In the genomic region with DNA sequence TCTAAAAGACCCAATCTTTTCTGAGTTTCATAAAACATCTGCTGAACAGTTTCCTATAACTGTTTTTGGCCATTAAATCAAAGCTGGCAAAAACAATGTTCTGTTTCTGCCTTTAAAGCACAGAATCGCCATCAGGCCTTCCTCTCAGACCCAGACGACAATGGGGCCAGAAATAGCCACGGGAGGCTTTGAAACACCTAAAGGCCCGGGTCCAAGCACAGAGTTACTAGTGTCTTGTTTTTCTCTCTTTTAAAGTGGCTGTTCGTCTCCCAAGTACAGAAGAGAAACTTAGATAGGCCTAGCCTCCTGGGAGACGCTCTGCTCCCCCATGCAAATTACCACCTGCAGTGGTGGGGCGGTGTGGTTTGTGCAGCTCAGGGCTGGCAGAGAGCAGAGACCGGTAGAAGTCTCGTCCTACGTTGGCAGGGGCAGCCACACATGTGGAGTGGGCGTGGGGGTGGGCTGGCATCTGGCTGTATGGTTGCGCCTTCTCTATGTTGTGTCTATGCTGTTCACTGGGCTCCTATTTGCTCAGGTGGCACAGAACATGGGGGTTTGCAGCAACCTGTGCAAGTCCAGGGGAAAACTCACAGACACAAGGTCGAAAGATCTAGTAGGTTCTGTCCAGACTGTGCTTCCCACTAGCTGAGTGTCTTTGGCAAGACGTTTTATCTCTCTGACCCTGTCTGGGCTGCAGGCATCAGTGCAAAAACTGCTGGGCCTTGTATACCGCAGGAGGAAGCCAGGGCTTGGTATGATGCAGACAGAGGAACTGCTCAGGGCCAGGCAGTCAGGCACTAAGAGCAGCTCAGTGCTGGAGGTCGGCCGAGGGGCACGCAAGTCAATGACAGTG, we compare ENCODE assay signal across 8 cellular contexts. TPM values are rescaled to one million over a fixed set of nuclear protein-coding genes. Genes with fewer than 3 reads are reported as not detected.
DNase-seq lines count a peak whose midpoint lies in the region; ATAC-seq, FAIRE-seq and TF ChIP-seq lines count a peak whose summit lies in the region.

No MANE protein-coding gene starts in this region.

- 74% methylated on average over 18 of the region's 18 CpGs; no CpG with 5 or more reads in 1 of the 2 experiments for WGBS in H1 (ENCODE audit: extremely low coverage in 1 of 2, insufficient coverage in 1 of 2, insufficient read length in 1 of 2, insufficient replicate concordance in 2 of 2, low coverage in 1 of 2, low lambda C conversion rate in 2 of 2, missing lambda C conversion rate in 1 of 2), 2 experiments

- TF ChIP-seq RAD21 in H1 (IDR thresholded peaks at IDR 0.05 in 1 of 2, conservative IDR thresholded peaks at IDR 0.05 in 1 of 2; ENCODE audit: low read depth in 2 of 2, low read length in 2 of 2), result no peak

- no peak overlapping the region for H3K56ac ChIP-seq in H1 (replicated peaks; ENCODE audit: insufficient read length, low read depth, low read length)

- no peak overlapping the region for H3K18ac ChIP-seq in H1 (ENCODE audit: extremely low read depth, low read length)

- no peak overlapping the region; the same call in 1 of the 2 replicates for H2AK5ac ChIP-seq in H1 (ENCODE audit: low read depth, low read length)

- no peak overlapping the region for H3K14ac ChIP-seq in H1 (ENCODE audit: insufficient read length)

- H3K4ac ChIP-seq in H1 (replicated peaks; ENCODE audit: insufficient read length, low read depth, low read length), result no peak overlapping the region

- H3K23me2 ChIP-seq in H1 (ENCODE audit: low read depth, low read length), result no peaks in the 10 kb centered on the region

- H2BK5ac ChIP-seq in H1 (ENCODE audit: low read depth, low read length), result no peak overlapping the region

- no peaks in the 10 kb centered on the region for H4K20me1 ChIP-seq in H1 (replicated peaks in 1 of 2; ENCODE audit: control insufficient read depth in 1 of 2, insufficient read depth in 2 of 2, low read length in 2 of 2)

- peak overlapping the region; percentile 64; the same call in 1 of the 2 replicates for H2BK12ac ChIP-seq in H1 (ENCODE audit: low read depth, low read length)

- no peak overlapping the region for H2AFZ ChIP-seq in H1 (ENCODE audit: low read length)

- H3K27me3 ChIP-seq in H1 (replicated peaks in 1 of 4; ENCODE audit: control insufficient read depth in 3 of 4, extremely low read depth in 1 of 4, insufficient read depth in 3 of 4, low read length in 3 of 4), result no peaks in the 10 kb centered on the region; a peak in 1 of 7 replicates

- CTCF ChIA-PET in H1 (lab: Charles Lee; ENCODE audit: partially characterized antibody), result interaction anchor here (0.6 to 22.9 kb wide), 5 partner anchors 12 to 439 kb away, joined by 3 to 319 read pairs (median 9); no protein-coding TSS in a partner anchor

- no peak for TF ChIP-seq CTCF in H1 (IDR thresholded peaks at IDR 0.05; ENCODE audit: control extremely low read depth in 1 of 3, insufficient read depth in 1 of 3, low read depth in 1 of 3, low read length in 3 of 3)
- no peak for TF ChIP-seq CTCF in HFFc6 (IDR thresholded peaks at IDR 0.05)

- H4K91ac ChIP-seq in H1 (replicated peaks; ENCODE audit: insufficient read length, low read length), result no peak overlapping the region

- H3K4me2 ChIP-seq in H1 (ENCODE audit: insufficient read depth in 1 of 2, low read depth in 2 of 2, low read length in 2 of 2), result no peak overlapping the region

- H3K23ac ChIP-seq in H1 (ENCODE audit: insufficient read length), result no peak overlapping the region

- peaks cover 3% of the 10 kb centered on the region for H3K36me3 Mint-ChIP-seq in T-helper 2 cell treated with Interferon-gamma antibody and Interleukin-4, amounts not matched to agents 5 μg/mL and 100 μg/mL, for 36 hours (ENCODE audit: low read depth)
- no peaks in the 10 kb centered on the region for H3K36me3 Mint-ChIP-seq in stimulated activated memory B cell treated with anti-CD40 and anti-IgM and Interleukin-4, amounts not matched to agents 10 μg/mL and 1 μg/mL and 100 μg/mL, for 72 hours
- H3K36me3 Mint-ChIP-seq in HFFc6 (ENCODE audit: low read depth), result no peaks in the 10 kb centered on the region

- POLR2A ChIA-PET in H1 (lab: Charles Lee; ENCODE audit: partially characterized antibody), result interaction anchor here (1.1 to 1.3 kb wide), 2 partner anchors 10 to 25 kb away, joined by 3 read pairs; no protein-coding TSS in a partner anchor

- no peak overlapping the region for H3K4me3 ChIP-seq in H1 (ENCODE audit: extremely low read depth in 1 of 4, insufficient read depth in 2 of 4, low read depth in 3 of 4, low read length in 4 of 4)

- H3K27ac ChIP-seq in H1 (ENCODE audit: low read depth, low read length), result no peak overlapping the region

- H2BK15ac ChIP-seq in H1 (ENCODE audit: low read length), result no peak overlapping the region; the same call in 1 of the 2 replicates

- no peak for TF ChIP-seq POLR2A in H1 (IDR thresholded peaks at IDR 0.05; ENCODE audit: control extremely low read depth in 1 of 2, low read depth in 2 of 2, low read length in 2 of 2)

- H3K9me3 Mint-ChIP-seq in T-helper 2 cell treated with Interferon-gamma antibody and Interleukin-4, amounts not matched to agents 5 μg/mL and 100 μg/mL, for 36 hours, result no peaks in the 10 kb centered on the region
- H3K9me3 Mint-ChIP-seq in stimulated activated memory B cell treated with anti-CD40 and anti-IgM and Interleukin-4, amounts not matched to agents 10 μg/mL and 1 μg/mL and 100 μg/mL, for 72 hours, result no peaks in the 10 kb centered on the region
- H3K9me3 Mint-ChIP-seq in HFFc6, result no peaks in the 10 kb centered on the region

- H3K27ac Mint-ChIP-seq in T-helper 2 cell treated with Interferon-gamma antibody and Interleukin-4, amounts not matched to agents 5 μg/mL and 100 μg/mL, for 36 hours, result peak overlapping the region; percentile 68
- H3K27ac Mint-ChIP-seq in stimulated activated memory B cell treated with anti-CD40 and anti-IgM and Interleukin-4, amounts not matched to agents 10 μg/mL and 1 μg/mL and 100 μg/mL, for 72 hours, result peak overlapping the region; percentile 96
- no peak overlapping the region for H3K27ac Mint-ChIP-seq in HFFc6

- H2BK120ac ChIP-seq in H1 (replicated peaks; ENCODE audit: low read depth, low read length), result no peak overlapping the region

- FAIRE-seq in H1 (lab: Jason Lieb, UNC), result no peak

- no peak overlapping the region for H4K8ac ChIP-seq in H1 (ENCODE audit: extremely low read depth, insufficient read depth, low read length)

- no peaks in the 10 kb centered on the region for H3K79me1 ChIP-seq in H1 (ENCODE audit: low read depth, low read length)

- H3K4me1 Mint-ChIP-seq in T-helper 2 cell treated with Interferon-gamma antibody and Interleukin-4, amounts not matched to agents 5 μg/mL and 100 μg/mL, for 36 hours (ENCODE audit: low read depth), result peaks cover 25% of the 10 kb centered on the region
- H3K4me1 Mint-ChIP-seq in stimulated activated memory B cell treated with anti-CD40 and anti-IgM and Interleukin-4, amounts not matched to agents 10 μg/mL and 1 μg/mL and 100 μg/mL, for 72 hours, result peaks cover 78% of the 10 kb centered on the region
- H3K4me1 Mint-ChIP-seq in HFFc6 (ENCODE audit: low read depth), result no peaks in the 10 kb centered on the region

- H3K4me1 ChIP-seq in H1 (replicated peaks in 1 of 4; ENCODE audit: control insufficient read depth in 3 of 4, insufficient read depth in 4 of 4, low read length in 3 of 4), result peaks cover 0 to 3% (median 1%) of the 10 kb centered on the region in 4 experiments; a peak in 6 of 7 replicates

- H2BK20ac ChIP-seq in H1 (ENCODE audit: low read length), result no peak overlapping the region

- H4K5ac ChIP-seq in H1 (ENCODE audit: insufficient read length, low read depth, low read length), result no peak overlapping the region

- no peak overlapping the region for H3K9ac ChIP-seq in H1 (replicated peaks in 1 of 4; ENCODE audit: extremely low read depth in 1 of 4, low read depth in 3 of 4, low read length in 3 of 4)

- no peaks in the 10 kb centered on the region for H3K27me3 Mint-ChIP-seq in T-helper 2 cell treated with Interferon-gamma antibody and Interleukin-4, amounts not matched to agents 5 μg/mL and 100 μg/mL, for 36 hours (ENCODE audit: low read depth)
- H3K27me3 Mint-ChIP-seq in stimulated activated memory B cell treated with anti-CD40 and anti-IgM and Interleukin-4, amounts not matched to agents 10 μg/mL and 1 μg/mL and 100 μg/mL, for 72 hours, result no peaks in the 10 kb centered on the region
- H3K27me3 Mint-ChIP-seq in HFFc6 (ENCODE audit: insufficient read depth), result peaks cover 22% of the 10 kb centered on the region

- H3K79me2 ChIP-seq in H1 (ENCODE audit: control insufficient read depth in 1 of 2, insufficient read depth in 2 of 2, low read length in 2 of 2), result no peaks in the 10 kb centered on the region

- no peak for TF ChIP-seq EP300 in H1 (IDR thresholded peaks at IDR 0.05; ENCODE audit: borderline replicate concordance in 1 of 2, low read depth in 2 of 2, low read length in 2 of 2)

- no peaks in the 10 kb centered on the region for H3K36me3 ChIP-seq in H1 (ENCODE audit: control insufficient read depth in 2 of 4, insufficient read depth in 4 of 4, low read length in 3 of 4)

- H3K4me3 Mint-ChIP-seq in T-helper 2 cell treated with Interferon-gamma antibody and Interleukin-4, amounts not matched to agents 5 μg/mL and 100 μg/mL, for 36 hours, result peak overlapping the region; percentile 62
- peak overlapping the region; percentile 40 for H3K4me3 Mint-ChIP-seq in stimulated activated memory B cell treated with anti-CD40 and anti-IgM and Interleukin-4, amounts not matched to agents 10 μg/mL and 1 μg/mL and 100 μg/mL, for 72 hours
- H3K4me3 Mint-ChIP-seq in HFFc6, result no peak overlapping the region

- no peak for DNase-seq in T-helper 2 cell treated with Interferon-gamma antibody and Interleukin-4, amounts not matched to agents 5 μg/mL and 100 μg/mL, for 36 hours (ENCODE audit: low spot score)
- DNase-seq in H1 (ENCODE audit: low read depth in 1 of 2, low spot score in 2 of 2) (no peak), HFFc6 (no peak), SKM-1 (lab: John Stamatoyannopoulos, UW; ENCODE audit: unreplicated experiment) (no peak), retina (no peak)

- ATAC-seq in GM18870 (IDR thresholded peaks at IDR 0.05; ENCODE audit: unreplicated experiment), result peak; percentile 94
- peak; percentile 96 for ATAC-seq in HG02870 (IDR thresholded peaks at IDR 0.05; ENCODE audit: unreplicated experiment)
- ATAC-seq in stimulated activated memory B cell treated with anti-CD40 and anti-IgM and Interleukin-4, amounts not matched to agents 10 μg/mL and 1 μg/mL and 100 μg/mL, for 72 hours, result peak; percentile 99

- no peaks in the 10 kb centered on the region for H3K9me3 ChIP-seq in H1 (ENCODE audit: insufficient read depth in 2 of 2, low read depth in 1 of 2, low read length in 1 of 2)

RNA-seq across cellular contexts. Expression of a gene that starts 23.6 kb away (rescaled TPM):
- 33.7 and 35.3 TPM in 2 replicates for total RNA-seq in H1 (2021; fragmentation: NEBNext Ultra II Directional; extraction: Animal tissue kit (Norgen Biotek cat#: 25700))
- polyA plus RNA-seq in H1 (2011; rRNA removed), result 10.0 and 10.7 TPM in 2 replicates
- polyA plus RNA-seq in H1 (2011; cell fraction: cytosol; rRNA removed), result 10.7 TPM
- 9.4 TPM for polyA plus RNA-seq in H1 (2011; cell fraction: nucleus; rRNA removed)
- polyA plus RNA-seq in H1 (2012, experiment 1 of 2), result 10.8 to 21.3 TPM (median 13.8 TPM) in 4 replicates
- 2.2 TPM for polyA plus RNA-seq in H1 (2012, experiment 2 of 2)
- 19.4 TPM for polyA plus RNA-seq in H1 (2013, experiment 1 of 2)
- 18.6 TPM for polyA plus RNA-seq in H1 (2013, experiment 2 of 2)
- 23.9 and 26.2 TPM in 2 replicates for polyA minus RNA-seq in H1 (2011; rRNA and poly(A)+ RNA removed)
- polyA minus RNA-seq in H1 (2011; cell fraction: cytosol; rRNA and poly(A)+ RNA removed), result 8.1 TPM
- 26.0 TPM for polyA minus RNA-seq in H1 (2011; cell fraction: nucleus; rRNA and poly(A)+ RNA removed)
- total RNA-seq in HFFc6 (2021; fragmentation: NEBNext Ultra II Directional; extraction: Animal tissue kit (Norgen Biotek cat#: 25700)), result 10 to 100 TPM; 55.2 to 78.6 (median 73.2) TPM
